Comparison of ENCODE assay signal across 15 cellular contexts in the genomic region with DNA sequence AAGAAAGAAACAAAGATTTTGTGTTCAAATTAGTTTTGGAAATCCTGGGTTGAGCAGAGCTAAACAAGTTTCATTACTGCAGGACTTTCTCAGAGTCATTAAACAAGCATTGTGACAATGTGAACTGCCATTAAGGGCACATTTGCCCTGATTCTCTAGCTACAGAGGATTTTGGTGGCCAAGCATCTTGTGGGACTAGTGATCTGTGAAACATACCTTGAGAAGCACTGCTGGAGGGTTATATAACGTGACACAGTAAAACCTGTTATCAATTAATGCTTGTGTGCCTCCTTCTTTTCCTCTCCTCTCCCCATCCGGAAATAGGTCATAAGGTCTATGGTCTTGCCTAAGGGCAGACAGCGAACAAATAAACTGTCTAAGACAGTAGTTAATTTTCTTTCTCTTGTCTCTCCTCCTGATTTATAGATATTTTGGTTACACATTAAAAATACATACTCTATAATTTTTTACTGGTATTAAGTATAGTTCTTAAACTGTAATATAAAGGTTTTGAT.
A peak's percentile ranks its signal among the peaks of the same experiment; 100 is the strongest.
DNase-seq lines count a peak whose midpoint lies in the region; ATAC-seq, FAIRE-seq and TF ChIP-seq lines count a peak whose summit lies in the region.
"Had no signal": no experiment of that assay in that cellular context is flagged by ENCODE, and none has a peak within 500 bp of the region (broad histone marks: within the 10 kb centered on the region; RNA-seq: fewer than 3 reads in every experiment).

No MANE protein-coding gene starts in this region.

- no peak overlapping the region for H3K4me3 Mint-ChIP-seq in neural crest cell
- no peak overlapping the region for H3K4me3 Mint-ChIP-seq in naive thymus-derived CD4-positive, alpha-beta T cell
- H3K4me3 Mint-ChIP-seq: CD4-positive, CD25-positive, alpha-beta regulatory T cell; HFFc6 had no signal

- no peaks in the 10 kb centered on the region for H3K9me3 Mint-ChIP-seq in neural crest cell
- no peaks in the 10 kb centered on the region for H3K9me3 Mint-ChIP-seq in naive thymus-derived CD4-positive, alpha-beta T cell
- H3K9me3 Mint-ChIP-seq: HFFc6 had no signal

- H3K36me3 Mint-ChIP-seq in neural crest cell (ENCODE audit: low read depth), result peaks cover 6% of the 10 kb centered on the region
- H3K36me3 Mint-ChIP-seq in naive thymus-derived CD4-positive, alpha-beta T cell, result no peaks in the 10 kb centered on the region
- H3K36me3 Mint-ChIP-seq: CD4-positive, CD25-positive, alpha-beta regulatory T cell had no signal

- no peak overlapping the region for H3K27ac Mint-ChIP-seq in neural crest cell (ENCODE audit: unreplicated experiment)
- H3K27ac Mint-ChIP-seq in naive thymus-derived CD4-positive, alpha-beta T cell, result no peak overlapping the region
- H3K27ac Mint-ChIP-seq: CD4-positive, CD25-positive, alpha-beta regulatory T cell; HFFc6 had no signal

- no peak for ATAC-seq in K562
- ATAC-seq in naive thymus-derived CD4-positive, alpha-beta T cell, result no peak
- ATAC-seq: HepG2, Panc1, Right ventricle myocardium inferior had no signal

- intact Hi-C loops in K562 (cut with micrococcal nuclease), result no loop called here
- intact Hi-C loops in naive thymus-derived CD4-positive, alpha-beta T cell (cut with micrococcal nuclease), result no loop called here

- DNase-seq in GM04504 (ENCODE audit: low read depth) (peak; percentile 10), HuH-7.5 (ENCODE audit: low spot score) (peak; percentile 14), K562 (ENCODE audit: extremely low read depth in 1 of 4, low spot score in 3 of 4) (no peak), neural crest cell (ENCODE audit: low read depth, low spot score) (peak; percentile 11), brain microvascular endothelial cell (no peak)
- no peak for DNase-seq in stimulated activated CD4-positive, alpha-beta T cell treated with anti-CD3 and anti-CD28 coated beads, Interleukin-4, amount 100 ng/mL, for 4 hours
- no peak for DNase-seq in naive thymus-derived CD4-positive, alpha-beta T cell
- DNase-seq: CD4-positive, CD25-positive, alpha-beta regulatory T cell; HFFc6; Kasumi-1; NCI-H1105; NCI-H1930 had no signal

- TF ChIP-seq CTCF in K562 (IDR thresholded peaks at IDR 0.05 in 2 of 3, conservative IDR thresholded peaks at IDR 0.05 in 1 of 3; ENCODE audit: insufficient read depth in 2 of 3, low read depth in 1 of 3, low read length in 3 of 3) (no peak), neural crest cell (conservative IDR thresholded peaks at IDR 0.05) (no peak), brain microvascular endothelial cell (IDR thresholded peaks at IDR 0.05; ENCODE audit: low read depth, low read length, missing control alignments) (no peak)

- in situ Hi-C loops in K562 (cut with MboI), result no loop called here
- in situ Hi-C loops in brain microvascular endothelial cell (cut with HindIII; ENCODE audit: low pct_ligation_motif_present, low sequenced_read_pairs), result no loop called here

- H3K9me3 ChIP-seq in K562 (replicated peaks; ENCODE audit: control insufficient read depth, insufficient read depth, low read depth, low read length), result no peaks in the 10 kb centered on the region
- H3K9me3 ChIP-seq in naive thymus-derived CD4-positive, alpha-beta T cell (ENCODE audit: control insufficient read depth in 2 of 3, low read length in 3 of 3), result no peaks in the 10 kb centered on the region

- peak overlapping the region; percentile 18; the same call in 1 of the 2 replicates for H2AFZ ChIP-seq in K562 (ENCODE audit: low read depth, low read length)

- TF ChIP-seq RAD21 in K562 (CRISPR knock-in tag; conservative IDR thresholded peaks at IDR 0.05 in 1 of 2, IDR thresholded peaks at IDR 0.05 in 1 of 2), result no peak

- peaks cover 23% of the 10 kb centered on the region for H3K4me1 Mint-ChIP-seq in neural crest cell
- no peaks in the 10 kb centered on the region for H3K4me1 Mint-ChIP-seq in naive thymus-derived CD4-positive, alpha-beta T cell
- H3K4me1 Mint-ChIP-seq: CD4-positive, CD25-positive, alpha-beta regulatory T cell had no signal

- H3K79me2 ChIP-seq in K562 (ENCODE audit: control insufficient read depth, insufficient read depth, low read length), result no peaks in the 10 kb centered on the region

- no peaks in the 10 kb centered on the region for H3K9me1 ChIP-seq in K562 (ENCODE audit: control insufficient read depth, insufficient read depth, low read length)

- H3K4me3 ChIP-seq in K562 (no peak overlapping the region), brain microvascular endothelial cell (ENCODE audit: low read depth, low read length) (no peak overlapping the region)
- no peak overlapping the region for H3K4me3 ChIP-seq in naive thymus-derived CD4-positive, alpha-beta T cell (ENCODE audit: low read length)

- FAIRE-seq in K562 (lab: Jason Lieb, UNC), result no peak
- FAIRE-seq: HepG2 had no signal

- H3K4me2 ChIP-seq in K562 (ENCODE audit: insufficient read depth, low read length), result no peak overlapping the region

- no peaks in the 10 kb centered on the region for H3K27me3 ChIP-seq in K562 (ENCODE audit: control insufficient read depth in 2 of 2, insufficient read depth in 2 of 2, low read length in 2 of 2)
- H3K27me3 ChIP-seq in brain microvascular endothelial cell (replicated peaks), result no peaks in the 10 kb centered on the region
- H3K27me3 ChIP-seq in naive thymus-derived CD4-positive, alpha-beta T cell (ENCODE audit: control insufficient read depth in 2 of 2, insufficient read depth in 2 of 2, low read length in 2 of 2), result no peaks in the 10 kb centered on the region

- H3K36me3 ChIP-seq in K562 (ENCODE audit: control insufficient read depth, insufficient read depth, low read length) (no peaks in the 10 kb centered on the region), brain microvascular endothelial cell (replicated peaks) (no peaks in the 10 kb centered on the region)
- no peaks in the 10 kb centered on the region for H3K36me3 ChIP-seq in naive thymus-derived CD4-positive, alpha-beta T cell (ENCODE audit: control insufficient read depth in 2 of 3, insufficient read depth in 3 of 3, low read length in 3 of 3)

- no peaks in the 10 kb centered on the region for H4K20me1 ChIP-seq in K562 (replicated peaks; ENCODE audit: control insufficient read depth, insufficient read depth, low read length)

- no TSS peak for BruUV-seq in K562 (replicated peaks; lab: Mats Ljungman, UMichigan)

- no peak for TF ChIP-seq POLR2A in K562 (conservative IDR thresholded peaks at IDR 0.05)

- 20% methylated on average over 3 of the region's 3 CpGs for WGBS in K562 (ENCODE audit: insufficient coverage, low coverage, missing lambda C conversion rate)

- no peaks in the 10 kb centered on the region for H3K27me3 Mint-ChIP-seq in neural crest cell (ENCODE audit: low read depth)
- H3K27me3 Mint-ChIP-seq in naive thymus-derived CD4-positive, alpha-beta T cell, result no peaks in the 10 kb centered on the region
- H3K27me3 Mint-ChIP-seq: CD4-positive, CD25-positive, alpha-beta regulatory T cell had no signal

- H3K9ac ChIP-seq in K562 (ENCODE audit: insufficient read depth in 1 of 2, low read depth in 2 of 2, low read length in 2 of 2), result no peak overlapping the region

- TF ChIP-seq EP300 in K562 (IDR thresholded peaks at IDR 0.05; ENCODE audit: low read length), result no peak

- POLR2A ChIA-PET in K562 (lab: Yijun Ruan, JAX), result interaction anchor here (0.9 to 1.0 kb wide), 2 partner anchors 13 to 30 kb away, joined by 3 to 4 read pairs; no protein-coding TSS in a partner anchor
- POLR2A ChIA-PET in naive thymus-derived CD4-positive, alpha-beta T cell (lab: Charles Lee), result no interaction called here

- CTCF ChIA-PET in K562 (lab: Yijun Ruan, JAX; ENCODE audit: low intra/inter-chr PET ratio), result no interaction called here
- CTCF ChIA-PET in naive thymus-derived CD4-positive, alpha-beta T cell (lab: Charles Lee), result no interaction called here

- H3K4me1 ChIP-seq in K562 (replicated peaks in 1 of 2; ENCODE audit: control insufficient read depth in 2 of 2, insufficient read depth in 2 of 2, low read length in 2 of 2), result no peaks in the 10 kb centered on the region
- no peaks in the 10 kb centered on the region for H3K4me1 ChIP-seq in naive thymus-derived CD4-positive, alpha-beta T cell (ENCODE audit: control insufficient read depth in 2 of 2, insufficient read depth in 2 of 2, low read length in 2 of 2)

- H3K27ac ChIP-seq in K562 (ENCODE audit: extremely low read depth, low read depth, low read length) (no peak overlapping the region), brain microvascular endothelial cell (no peak overlapping the region)
- no peak overlapping the region for H3K27ac ChIP-seq in naive thymus-derived CD4-positive, alpha-beta T cell (ENCODE audit: low read depth, low read length)

TF ChIP-seq in K562, 482 proteins besides CTCF, POLR2A, EP300 and RAD21 (continues in another document):
- TF ChIP-seq, protein P1, sequence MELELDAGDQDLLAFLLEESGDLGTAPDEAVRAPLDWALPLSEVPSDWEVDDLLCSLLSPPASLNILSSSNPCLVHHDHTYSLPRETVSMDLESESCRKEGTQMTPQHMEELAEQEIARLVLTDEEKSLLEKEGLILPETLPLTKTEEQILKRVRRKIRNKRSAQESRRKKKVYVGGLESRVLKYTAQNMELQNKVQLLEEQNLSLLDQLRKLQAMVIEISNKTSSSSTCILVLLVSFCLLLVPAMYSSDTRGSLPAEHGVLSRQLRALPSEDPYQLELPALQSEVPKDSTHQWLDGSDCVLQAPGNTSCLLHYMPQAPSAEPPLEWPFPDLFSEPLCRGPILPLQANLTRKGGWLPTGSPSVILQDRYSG (tag; conservative IDR thresholded peaks at IDR 0.05; ENCODE audit: low read depth), result no peak
- TF ChIP-seq, protein P2, sequence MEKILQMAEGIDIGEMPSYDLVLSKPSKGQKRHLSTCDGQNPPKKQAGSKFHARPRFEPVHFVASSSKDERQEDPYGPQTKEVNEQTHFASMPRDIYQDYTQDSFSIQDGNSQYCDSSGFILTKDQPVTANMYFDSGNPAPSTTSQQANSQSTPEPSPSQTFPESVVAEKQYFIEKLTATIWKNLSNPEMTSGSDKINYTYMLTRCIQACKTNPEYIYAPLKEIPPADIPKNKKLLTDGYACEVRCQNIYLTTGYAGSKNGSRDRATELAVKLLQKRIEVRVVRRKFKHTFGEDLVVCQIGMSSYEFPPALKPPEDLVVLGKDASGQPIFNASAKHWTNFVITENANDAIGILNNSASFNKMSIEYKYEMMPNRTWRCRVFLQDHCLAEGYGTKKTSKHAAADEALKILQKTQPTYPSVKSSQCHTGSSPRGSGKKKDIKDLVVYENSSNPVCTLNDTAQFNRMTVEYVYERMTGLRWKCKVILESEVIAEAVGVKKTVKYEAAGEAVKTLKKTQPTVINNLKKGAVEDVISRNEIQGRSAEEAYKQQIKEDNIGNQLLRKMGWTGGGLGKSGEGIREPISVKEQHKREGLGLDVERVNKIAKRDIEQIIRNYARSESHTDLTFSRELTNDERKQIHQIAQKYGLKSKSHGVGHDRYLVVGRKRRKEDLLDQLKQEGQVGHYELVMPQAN (IDR thresholded peaks at IDR 0.05; ENCODE audit: borderline replicate concordance), result no peak
- TF ChIP-seq ZC3H8 (IDR thresholded peaks at IDR 0.05), result no peak

Comparison
In these comparisons a context has a peak if more than half of its experiments do, and no peak if none do; other contexts are left out.
1. DNase-seq: peak in GM04504 (single experiment), HuH-7.5 (single experiment) and neural crest cell (single experiment); none in K562 (0 of 4), stimulated activated CD4-positive, alpha-beta T cell treated with anti-CD3 and anti-CD28 coated beads, Interleukin-4, amount 100 ng/mL, for 4 hours (0 of 2), brain microvascular endothelial cell (single experiment) and naive thymus-derived CD4-positive, alpha-beta T cell (0 of 9).